In the genomic region with DNA sequence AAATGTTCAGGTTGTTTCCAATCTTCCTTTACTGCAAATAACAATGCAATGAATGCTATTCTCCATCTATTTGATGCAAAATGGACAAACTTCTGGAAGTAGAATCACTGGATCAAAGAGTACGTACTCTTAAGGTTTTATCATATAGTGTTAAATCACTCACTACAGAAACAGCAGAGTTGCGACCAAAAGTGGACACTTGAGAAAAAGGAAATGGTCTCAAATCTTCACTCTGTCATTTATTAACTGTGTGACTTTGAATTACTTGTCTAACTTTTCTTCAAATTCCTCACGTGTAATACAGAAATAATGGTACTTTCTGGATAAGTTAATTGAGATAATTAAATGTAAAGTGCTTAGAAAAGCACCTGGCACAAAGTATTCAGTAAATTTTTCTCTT, we compare ENCODE assay signal across 23 cellular contexts.
"Had no signal": no experiment of that assay in that cellular context is flagged by ENCODE, and none has a peak within 500 bp of the region (broad histone marks: within the 10 kb centered on the region; RNA-seq: fewer than 3 reads in every experiment).

No MANE protein-coding gene starts in this region.

- H3K4me1 ChIP-seq: esophagus squamous epithelium, heart right ventricle, left ventricle myocardium inferior, thyroid gland had no signal

- H3K27ac ChIP-seq: cardiac muscle cell, esophagus squamous epithelium, heart right ventricle, left ventricle myocardium inferior, thyroid gland had no signal

- ATAC-seq: activated CD8-positive, alpha-beta memory T cell treated with anti-CD3 and anti-CD28 coated beads, Interleukin-2, amount 10 ng/mL, durations not matched to agents 7 days and 5 days; activated T-helper 17 cell treated with anti-CD3 and anti-CD28 coated beads, Interleukin-2, amount 50 U/mL, for 72 hours; effector memory CD8-positive, alpha-beta T cell; heart right ventricle had no signal

- H3K4me3 ChIP-seq: cardiac muscle cell, esophagus squamous epithelium, heart right ventricle, left ventricle myocardium inferior, thyroid gland had no signal

- H3K27me3 ChIP-seq: thyroid gland had no signal

- DNase-seq: activated B cell treated with CpG ODN at 0.5 μM for 24 hours; activated CD4-positive, alpha-beta memory T cell treated with anti-CD3 and anti-CD28 coated beads, Interleukin-2, amount 10 ng/mL, durations not matched to agents 7 days and 5 days; activated CD4-positive, alpha-beta T cell treated with anti-CD3 and anti-CD28 coated beads for 4 hours; activated CD8-positive, alpha-beta memory T cell treated with anti-CD3 and anti-CD28 coated beads, Interleukin-2, amount 10 ng/mL, durations not matched to agents 7 days and 5 days; activated naive CD4-positive, alpha-beta T cell; activated naive CD8-positive, alpha-beta T cell treated with anti-CD3 and anti-CD28 coated beads for 36 hours; amniotic stem cell; dermis blood vessel endothelial cell; effector memory CD8-positive, alpha-beta T cell; esophagus squamous epithelium; heart right ventricle; kidney glomerular epithelial cell; left ventricle myocardium inferior; mammary epithelial cell; midbrain; nephron progenitor cell; nucleus accumbens; stimulated activated CD4-positive, alpha-beta T cell treated with anti-CD3 and anti-CD28 coated beads, Interleukin-1b, Interleukin-23, amount 100 ng/mL, for 48 hours; stimulated activated CD8-positive, alpha-beta memory T cell treated with anti-CD3 and anti-CD28 coated beads, Interleukin-4, amount 100 ng/mL, for 48 hours; stimulated activated naive CD4-positive, alpha-beta T cell; thyroid gland had no signal

- H3K36me3 ChIP-seq: cardiac muscle cell, esophagus squamous epithelium, heart right ventricle, left ventricle myocardium inferior, thyroid gland had no signal

- H3K9me3 ChIP-seq: esophagus squamous epithelium, heart right ventricle, left ventricle myocardium inferior, thyroid gland had no signal
